Comparison of ENCODE assay signal across 8 cellular contexts in genomic region chr17:1644493-1645206, GRCh38. TPM values are rescaled to one million over a fixed set of nuclear protein-coding genes. Genes with fewer than 3 reads are reported as not detected.
DNase-seq lines count a peak whose midpoint lies in the region; ATAC-seq and TF ChIP-seq lines count a peak whose summit lies in the region.

No MANE protein-coding gene starts in this region.

- TF ChIP-seq CTCF in RWPE1 (conservative IDR thresholded peaks at IDR 0.05; ENCODE audit: low read depth) (no peak), endothelial cell (IDR thresholded peaks at IDR 0.05; ENCODE audit: unreplicated experiment) (no peak), hepatocyte (IDR thresholded peaks at IDR 0.05; ENCODE audit: poor library complexity) (no peak)

- H4K20me1 ChIP-seq in hepatocyte (ENCODE audit: insufficient read depth, poor library complexity, severe bottlenecking): no peaks in the 10 kb centered on the region

- H3K27me3 Mint-ChIP-seq in endothelial cell (ENCODE audit: unreplicated experiment): peaks cover 24% of the 10 kb centered on the region

- no peaks in the 10 kb centered on the region for H3K27me3 ChIP-seq in hepatocyte

- peaks cover 17% of the 10 kb centered on the region for H3K4me1 ChIP-seq in hepatocyte (ENCODE audit: insufficient read depth)

- no peaks in the 10 kb centered on the region for H3K9me3 Mint-ChIP-seq in endothelial cell (ENCODE audit: unreplicated experiment)

- CTCF ChIA-PET in RWPE1 (lab: Yijun Ruan, JAX): interaction anchor here (1.0 kb wide), 1 partner anchor 14 kb away, joined by 4 read pairs; no protein-coding TSS in a partner anchor

- H2AFZ ChIP-seq in hepatocyte: no peak overlapping the region

- H3K36me3 Mint-ChIP-seq in endothelial cell (ENCODE audit: low read depth, unreplicated experiment): peaks cover 23% of the 10 kb centered on the region

- no peaks in the 10 kb centered on the region for H3K79me2 ChIP-seq in hepatocyte

- H3K4me3 Mint-ChIP-seq in endothelial cell (ENCODE audit: unreplicated experiment): peak overlapping the region; percentile 94

- no peaks in the 10 kb centered on the region for H3K9me3 ChIP-seq in hepatocyte (ENCODE audit: low read depth)

- peak overlapping the region; percentile 93 for H3K27ac Mint-ChIP-seq in endothelial cell (ENCODE audit: unreplicated experiment)

- peak; percentile 27 for TF ChIP-seq POLR2A in GM18505 (IDR thresholded peaks at IDR 0.05; ENCODE audit: borderline replicate concordance, extremely low read depth, insufficient read depth, insufficient read length)

- no peak overlapping the region for H3K4me2 ChIP-seq in hepatocyte

- H3K4me1 Mint-ChIP-seq in endothelial cell (ENCODE audit: unreplicated experiment): peaks cover 47% of the 10 kb centered on the region

- H3K9me2 ChIP-seq in hepatocyte (replicated peaks; ENCODE audit: insufficient read depth): no peaks in the 10 kb centered on the region

- H3K27ac ChIP-seq in RWPE1: peak overlapping the region; percentile 15; the same call in 1 of the 2 replicates
- no peak overlapping the region for H3K27ac ChIP-seq in hepatocyte

- no peaks in the 10 kb centered on the region for H3K36me3 ChIP-seq in hepatocyte (replicated peaks; ENCODE audit: insufficient read depth, low read depth)

- 77% methylated on average over 15 of the region's 15 CpGs for WGBS in hepatocyte (ENCODE audit: low lambda C conversion rate, missing lambda C conversion rate)

- no peak for ATAC-seq in GM18505 (IDR thresholded peaks at IDR 0.05; ENCODE audit: unreplicated experiment)
- ATAC-seq in GM18511 (IDR thresholded peaks at IDR 0.05; ENCODE audit: unreplicated experiment): no peak
- ATAC-seq in HG02588 (IDR thresholded peaks at IDR 0.05; ENCODE audit: unreplicated experiment): no peak

- POLR2A ChIA-PET in RWPE1 (lab: Yijun Ruan, JAX; ENCODE audit: low non-redundant PET): no interaction called here

- DNase-seq in RWPE1 (ENCODE audit: low spot score) (peak; percentile 55), endothelial cell (ENCODE audit: low spot score) (no peak), renal cortical epithelial cell (ENCODE audit: low read depth) (peak; percentile 50), NCI-H2196 treated with DMSO at 0.1 percent for 48 hours (lab: John Stamatoyannopoulos, UW; ENCODE audit: unreplicated experiment) (no peak), hepatocyte (ENCODE audit: low spot score) (no peak)

- H3K4me3 ChIP-seq in hepatocyte: no peak overlapping the region

RNA-seq across cellular contexts. Expression of gene SCARF1, which starts 0.9 kb away (rescaled TPM):
- total RNA-seq in endothelial cell (ENCODE audit: unreplicated experiment) (289 TPM), renal cortical epithelial cell (0.55 and 1.6 TPM in 2 replicates), hepatocyte (0.93 and 1.2 TPM in 2 replicates)
- 1.0 and 2.0 TPM in 2 replicates for polyA plus RNA-seq in hepatocyte

RNA-seq across cellular contexts. Expression of gene RILP, which starts 5.0 kb away (rescaled TPM):
- total RNA-seq in endothelial cell (ENCODE audit: unreplicated experiment): 14.2 TPM
- total RNA-seq in renal cortical epithelial cell: 4.9 and 19.8 TPM in 2 replicates
- total RNA-seq in hepatocyte: 10.3 and 13.7 TPM in 2 replicates
- polyA plus RNA-seq in hepatocyte: 9.9 and 11.1 TPM in 2 replicates

RNA-seq across cellular contexts. Expression of gene SLC43A2, which starts 16.0 kb away (rescaled TPM):
- total RNA-seq in endothelial cell (ENCODE audit: unreplicated experiment) (71.4 TPM), renal cortical epithelial cell (8.9 and 33.1 TPM in 2 replicates), hepatocyte (6.0 and 6.1 TPM in 2 replicates)
- polyA plus RNA-seq in hepatocyte: 9.8 and 10.2 TPM in 2 replicates

RNA-seq across cellular contexts. Expression of gene PRPF8, which starts 40.0 kb away (rescaled TPM):
- total RNA-seq in endothelial cell (ENCODE audit: unreplicated experiment) (295 TPM), renal cortical epithelial cell (55.7 and 166 TPM in 2 replicates), hepatocyte (100 and 107 TPM in 2 replicates)
- 119 and 125 TPM in 2 replicates for polyA plus RNA-seq in hepatocyte

Comparison
In these comparisons a context has a peak if more than half of its experiments do, and no peak if none do; other contexts are left out.
1. DNase-seq: peak in RWPE1 (single experiment) and renal cortical epithelial cell (single experiment); none in endothelial cell (single experiment), NCI-H2196 treated with DMSO at 0.1 percent for 48 hours (single experiment) and hepatocyte (single experiment).
2. RNA of gene SCARF1, which starts 0.9 kb away (total RNA-seq): 289 TPM in endothelial cell (single experiment); 0.93 to 1.2 TPM in hepatocyte and 0.55 to 1.6 TPM in renal cortical epithelial cell; every median in the first group is over 100 times any median in the second.